30 cellular contexts compared by ENCODE assay signal in the genomic region with DNA sequence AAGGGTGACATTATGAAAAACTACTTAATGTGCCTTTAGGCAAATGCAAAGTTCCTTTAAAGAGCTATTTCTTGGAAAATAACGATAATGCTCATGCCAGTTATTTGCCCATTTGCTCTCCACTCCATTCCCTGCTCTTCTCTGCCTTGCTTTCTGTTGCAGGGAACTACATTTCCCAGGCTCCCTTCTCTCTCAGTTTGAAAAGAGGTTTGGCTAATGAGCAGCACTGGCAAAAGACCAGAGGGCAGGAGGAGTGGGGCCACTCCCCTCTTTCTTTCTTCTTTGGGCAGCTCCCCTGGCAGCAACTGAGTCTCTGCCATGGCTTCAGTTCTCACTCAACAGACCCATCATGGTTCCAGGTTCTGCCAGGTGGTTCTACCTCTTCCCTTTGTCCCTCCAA.
"Had no signal": no experiment of that assay in that cellular context is flagged by ENCODE, and none has a peak within 500 bp of the region (broad histone marks: within the 10 kb centered on the region; RNA-seq: fewer than 3 reads in every experiment).

No MANE protein-coding gene starts in this region.

- H3K27me3 Mint-ChIP-seq: activated CD4-positive, alpha-beta memory T cell treated with anti-CD3 and anti-CD28 coated beads, Interleukin-2, amount 10 ng/mL, durations not matched to agents 7 days and 5 days; activated naive CD8-positive, alpha-beta T cell treated with anti-CD3 and anti-CD28 coated beads, Interleukin-2, amount 10 ng/mL, durations not matched to agents 7 days and 5 days had no signal

- H3K36me3 Mint-ChIP-seq: activated naive CD8-positive, alpha-beta T cell treated with anti-CD3 and anti-CD28 coated beads, Interleukin-2, amount 10 ng/mL, durations not matched to agents 7 days and 5 days had no signal

- H3K27ac Mint-ChIP-seq: activated CD4-positive, alpha-beta memory T cell treated with anti-CD3 and anti-CD28 coated beads, Interleukin-2, amount 10 ng/mL, durations not matched to agents 7 days and 5 days; activated naive CD8-positive, alpha-beta T cell treated with anti-CD3 and anti-CD28 coated beads, Interleukin-2, amount 10 ng/mL, durations not matched to agents 7 days and 5 days; activated T-cell treated with anti-CD3 and anti-CD28 coated beads, Interleukin-2, amount 50 U/mL, for 72 hours; activated T-helper 17 cell treated with anti-CD3 and anti-CD28 coated beads, Interleukin-2, amount 50 U/mL, for 72 hours had no signal

- H3K36me3 ChIP-seq: breast epithelium had no signal

- ATAC-seq: activated T-cell treated with anti-CD3 and anti-CD28 coated beads, Interleukin-2, amount 50 U/mL, for 72 hours; activated T-helper 17 cell treated with anti-CD3 and anti-CD28 coated beads, Interleukin-2, amount 50 U/mL, for 72 hours; body of pancreas; Right ventricle myocardium inferior had no signal

- H3K4me1 Mint-ChIP-seq: activated CD4-positive, alpha-beta memory T cell treated with anti-CD3 and anti-CD28 coated beads, Interleukin-2, amount 10 ng/mL, durations not matched to agents 7 days and 5 days; activated naive CD8-positive, alpha-beta T cell treated with anti-CD3 and anti-CD28 coated beads, Interleukin-2, amount 10 ng/mL, durations not matched to agents 7 days and 5 days; activated T-helper 17 cell treated with anti-CD3 and anti-CD28 coated beads, Interleukin-2, amount 50 U/mL, for 72 hours had no signal

- H3K4me1 ChIP-seq: breast epithelium had no signal

- H3K4me3 Mint-ChIP-seq: activated CD4-positive, alpha-beta memory T cell treated with anti-CD3 and anti-CD28 coated beads, Interleukin-2, amount 10 ng/mL, durations not matched to agents 7 days and 5 days; activated naive CD8-positive, alpha-beta T cell treated with anti-CD3 and anti-CD28 coated beads, Interleukin-2, amount 10 ng/mL, durations not matched to agents 7 days and 5 days; activated T-cell treated with anti-CD3 and anti-CD28 coated beads, Interleukin-2, amount 50 U/mL, for 72 hours; activated T-helper 17 cell treated with anti-CD3 and anti-CD28 coated beads, Interleukin-2, amount 50 U/mL, for 72 hours had no signal

- H3K9me3 Mint-ChIP-seq: activated CD4-positive, alpha-beta memory T cell treated with anti-CD3 and anti-CD28 coated beads, Interleukin-2, amount 10 ng/mL, durations not matched to agents 7 days and 5 days; activated naive CD8-positive, alpha-beta T cell treated with anti-CD3 and anti-CD28 coated beads, Interleukin-2, amount 10 ng/mL, durations not matched to agents 7 days and 5 days; activated T-cell treated with anti-CD3 and anti-CD28 coated beads, Interleukin-2, amount 50 U/mL, for 72 hours had no signal

- DNase-seq: activated CD4-positive, alpha-beta memory T cell treated with anti-CD3 and anti-CD28 coated beads, Interleukin-2, amount 10 ng/mL, durations not matched to agents 7 days and 5 days; activated CD4-positive, alpha-beta T cell treated with anti-CD3 and anti-CD28 coated beads for 1 hour; activated CD4-positive, alpha-beta T cell treated with anti-CD3 and anti-CD28 coated beads for 48 hours; activated CD4-positive, CD25-positive, alpha-beta regulatory T cell; activated effector memory CD4-positive, alpha-beta T cell treated with anti-CD3 and anti-CD28 coated beads, Interleukin-2, amount 50 U/mL, for 16 hours; activated naive CD4-positive, alpha-beta T cell; activated naive CD4-positive, alpha-beta T cell treated with anti-CD3 and anti-CD28 coated beads, Interleukin-2, amount 50 U/mL, for 16 hours; activated naive CD8-positive, alpha-beta T cell treated with anti-CD3 and anti-CD28 coated beads, Interleukin-2, amount 10 ng/mL, durations not matched to agents 7 days and 5 days; activated T-cell treated with anti-CD3 and anti-CD28 coated beads, Interleukin-2, amount 50 U/mL, for 1 hour; activated T-cell treated with anti-CD3 and anti-CD28 coated beads, Interleukin-2, amount 50 U/mL, for 72 hours; body of pancreas; Karpas-422; NCI-H1105; NCI-H1417 treated with DMSO at 0.1 percent for 48 hours; NCI-H1930; NCI-H2081 treated with DMSO at 0.1 percent for 48 hours; NCI-H226; NCI-H446 treated with DMSO at 0.1 percent for 48 hours; NCI-H524; PC-9; SIG-M5; SW 1271; T-helper 1 cell; T-helper 2 cell; T-helper 9 cell had no signal

- H3K4me2 ChIP-seq: PC-9 had no signal

- H3K27me3 ChIP-seq: body of pancreas, breast epithelium had no signal

- H3K4me3 ChIP-seq: body of pancreas, breast epithelium, PC-9 had no signal

- H3K27ac ChIP-seq: body of pancreas, breast epithelium, PC-9, RWPE1, VCaP had no signal
